23 cellular contexts compared by ENCODE assay signal in genomic region chr13:47049276-47049989, GRCh38.
DNase-seq lines count a peak whose midpoint lies in the region; ATAC-seq and TF ChIP-seq lines count a peak whose summit lies in the region.
"Had no signal": no experiment of that assay in that cellular context is flagged by ENCODE, and none has a peak within 500 bp of the region (broad histone marks: within the 10 kb centered on the region; RNA-seq: fewer than 3 reads in every experiment).

No MANE protein-coding gene starts in this region.

- intact Hi-C loops in posterior vena cava (cut with DNase I) (no loop called here), left ventricle myocardium superior (cut with micrococcal nuclease) (no loop called here)

- H3K27me3 ChIP-seq in AG04450 (ENCODE audit: control insufficient read depth, insufficient read depth, low read length), result no peaks in the 10 kb centered on the region
- H3K27me3 ChIP-seq: SJSA1 had no signal

- no peaks in the 10 kb centered on the region for H3K9me3 Mint-ChIP-seq in endothelial cell (ENCODE audit: unreplicated experiment)
- peaks cover 5% of the 10 kb centered on the region for H3K9me3 Mint-ChIP-seq in mesothelial cell of epicardium

- peak overlapping the region; percentile 65 for H3K27ac Mint-ChIP-seq in endothelial cell (ENCODE audit: unreplicated experiment)
- H3K27ac Mint-ChIP-seq in mesothelial cell of epicardium, result peak overlapping the region; percentile 11
- H3K27ac Mint-ChIP-seq: B cell, CD14-positive monocyte had no signal

- H3K4me3 ChIP-seq in AG04450 (ENCODE audit: low read depth, low read length), result no peak overlapping the region
- H3K4me3 ChIP-seq: SJSA1 had no signal

- H3K4me1 Mint-ChIP-seq in endothelial cell (ENCODE audit: unreplicated experiment) (peaks cover 20% of the 10 kb centered on the region), mesothelial cell of epicardium (peaks cover 26% of the 10 kb centered on the region)
- H3K4me1 Mint-ChIP-seq: B cell had no signal

- ATAC-seq in HG02610 (IDR thresholded peaks at IDR 0.05; ENCODE audit: unreplicated experiment) (peak; percentile 53), left ventricle myocardium superior (no peak)
- ATAC-seq: Right ventricle myocardium inferior had no signal

- TF ChIP-seq CTCF in AG04450 (IDR thresholded peaks at IDR 0.05; ENCODE audit: low read depth, low read length) (no peak), endothelial cell (IDR thresholded peaks at IDR 0.05; ENCODE audit: unreplicated experiment) (no peak), mesothelial cell of epicardium (IDR thresholded peaks at IDR 0.05; ENCODE audit: unreplicated experiment) (no peak)

- H3K4me3 Mint-ChIP-seq in endothelial cell (ENCODE audit: unreplicated experiment) (no peak overlapping the region), mesothelial cell of epicardium (no peak overlapping the region)
- H3K4me3 Mint-ChIP-seq: B cell, CD14-positive monocyte had no signal

- H3K9me3 ChIP-seq in AG04450 (ENCODE audit: control insufficient read depth, insufficient read depth, low read length), result no peaks in the 10 kb centered on the region
- H3K9me3 ChIP-seq: SJSA1 had no signal

- no peak overlapping the region for H3K27ac ChIP-seq in AG04450 (ENCODE audit: low read depth, low read length)
- H3K27ac ChIP-seq: SJSA1 had no signal

- H3K36me3 Mint-ChIP-seq in endothelial cell (ENCODE audit: low read depth, unreplicated experiment), result no peaks in the 10 kb centered on the region
- H3K36me3 Mint-ChIP-seq in mesothelial cell of epicardium, result no peaks in the 10 kb centered on the region
- H3K36me3 Mint-ChIP-seq: CD14-positive monocyte had no signal

- peak; percentile 16 for DNase-seq in AG04450 (ENCODE audit: low read depth, low spot score)
- DNase-seq in endothelial cell (ENCODE audit: low spot score), result no peak
- DNase-seq in mesothelial cell of epicardium (ENCODE audit: low spot score in 2 of 2, unreplicated experiment in 2 of 2), result no peak
- DNase-seq in posterior vena cava (ENCODE audit: low spot score), result no peak
- DNase-seq in left ventricle myocardium superior, result no peak
- DNase-seq in 8988T, result no peak
- no peak for DNase-seq in RKO (ENCODE audit: low spot score)
- DNase-seq: EL, GF-D8, HCEC 1CT, NCI-H1105, NCI-H146, NCI-H2081, NCI-H2171, NCI-H345, NCI-H526, OCI-M1, SW 1271 had no signal

- POLR2A ChIA-PET in AG04450 (lab: Yijun Ruan, JAX), result no interaction called here

- CTCF ChIA-PET in AG04450 (lab: Charles Lee), result no interaction called here

- H3K27me3 Mint-ChIP-seq in endothelial cell (ENCODE audit: unreplicated experiment), result peaks cover 2% of the 10 kb centered on the region
- H3K27me3 Mint-ChIP-seq in mesothelial cell of epicardium (ENCODE audit: low read depth), result no peaks in the 10 kb centered on the region
